In genomic region chr1:55216078-55216477, GRCh38 we compare ENCODE assay signal across 8 cellular contexts. TPM values are rescaled to one million over a fixed set of nuclear protein-coding genes. Genes with fewer than 3 reads are reported as not detected.
DNase-seq lines count a peak whose midpoint lies in the region; ATAC-seq and TF ChIP-seq lines count a peak whose summit lies in the region.

No MANE protein-coding gene starts in this region.

- 40 to 43% methylated on average over 10 of the region's 10 CpGs for WGBS in lower leg skin, 2 donors
- WGBS in upper lobe of left lung, 2 donors, result 34 to 36% methylated on average over 10 of the region's 10 CpGs

- no peak for TF ChIP-seq POLR2A in lower leg skin (IDR thresholded peaks at IDR 0.05)
- TF ChIP-seq POLR2A in upper lobe of left lung (IDR thresholded peaks at IDR 0.05), result no peak

- H3K27me3 ChIP-seq in ascending aorta, result no peaks in the 10 kb centered on the region
- no peaks in the 10 kb centered on the region for H3K27me3 ChIP-seq in upper lobe of left lung

- H3K36me3 ChIP-seq in ascending aorta (no peaks in the 10 kb centered on the region), upper lobe of left lung (no peaks in the 10 kb centered on the region)

- H3K36me3 Mint-ChIP-seq in activated naive CD4-positive, alpha-beta T cell treated with anti-CD3 and anti-CD28 coated beads, Interleukin-2, amount 50 U/mL, for 24 hours, result no peaks in the 10 kb centered on the region

- no peaks in the 10 kb centered on the region for H3K27me3 Mint-ChIP-seq in activated naive CD4-positive, alpha-beta T cell treated with anti-CD3 and anti-CD28 coated beads, Interleukin-2, amount 50 U/mL, for 24 hours

- H3K4me1 ChIP-seq in ascending aorta (peaks cover 3 to 17% of the 10 kb centered on the region in 2 donors), upper lobe of left lung (peaks cover 33 to 59% (median 44%) of the 10 kb centered on the region in 4 donors)

- TF ChIP-seq CTCF in ascending aorta (IDR thresholded peaks at IDR 0.05), result no peak
- TF ChIP-seq CTCF in lower leg skin (IDR thresholded peaks at IDR 0.05), result no peak
- TF ChIP-seq CTCF in upper lobe of left lung (IDR thresholded peaks at IDR 0.05), result no peak

- H3K4me3 Mint-ChIP-seq in activated naive CD4-positive, alpha-beta T cell treated with anti-CD3 and anti-CD28 coated beads, Interleukin-2, amount 50 U/mL, for 24 hours, result peak overlapping the region; percentile 99

- H3K4me3 ChIP-seq in ascending aorta (peak overlapping the region; percentile 82 to 93), lower leg skin (ENCODE audit: low read depth, poor library complexity, severe bottlenecking) (peak overlapping the region; percentile 79), upper lobe of left lung (peak overlapping the region; percentile 48 to 87 (median 77))

- H3K9me3 ChIP-seq in ascending aorta (no peaks in the 10 kb centered on the region), upper lobe of left lung (no peaks in the 10 kb centered on the region)

- DNase-seq in activated naive CD4-positive, alpha-beta T cell treated with Interleukin-2 at 50 U/mL for 16 hours, result no peak
- no peak for DNase-seq in ascending aorta (ENCODE audit: low spot score in 2 of 2)
- no peak for DNase-seq in lower leg skin (ENCODE audit: low spot score in 2 of 2)
- DNase-seq in upper lobe of left lung, result no peak
- no peak for DNase-seq in effector CD4-positive, alpha-beta T cell
- DNase-seq in kidney glomerular epithelial cell (lab: John Stamatoyannopoulos, UW), result no peak
- no peak for DNase-seq in NK-92 (lab: John Stamatoyannopoulos, UW; ENCODE audit: unreplicated experiment)

- TF ChIP-seq EP300 in upper lobe of left lung (IDR thresholded peaks at IDR 0.05), result no peak

- H3K4me1 Mint-ChIP-seq in activated naive CD4-positive, alpha-beta T cell treated with anti-CD3 and anti-CD28 coated beads, Interleukin-2, amount 50 U/mL, for 24 hours, result peaks cover 68% of the 10 kb centered on the region

- no peaks in the 10 kb centered on the region for H3K9me3 Mint-ChIP-seq in activated naive CD4-positive, alpha-beta T cell treated with anti-CD3 and anti-CD28 coated beads, Interleukin-2, amount 50 U/mL, for 24 hours

- H3K27ac ChIP-seq in ascending aorta (peak overlapping the region; percentile 95 to 99), upper lobe of left lung (peak overlapping the region; percentile 93 to 98 (median 96))

- no peak for ATAC-seq in upper lobe of left lung (ENCODE audit: low FRiP score in 2 of 2)

- peak overlapping the region; percentile 100 for H3K27ac Mint-ChIP-seq in activated naive CD4-positive, alpha-beta T cell treated with anti-CD3 and anti-CD28 coated beads, Interleukin-2, amount 50 U/mL, for 24 hours

- intact Hi-C loops in ascending aorta (cut with DNase I), result loop anchor here (5.0 to 10.0 kb wide), 3 partner anchors 74 to 1429 kb away; partner anchors contain the start of gene PRKAA2
- intact Hi-C loops in lower leg skin (cut with DNase I; ENCODE audit: low total_unique reads), result no loop called here

RNA-seq across cellular contexts. Expression of gene USP24, which starts 0.9 kb away (rescaled TPM):
- 11.2 TPM for total RNA-seq in ascending aorta
- 10 to 100 TPM; 20.9 to 58.6 (median 40.5) TPM for total RNA-seq in lower leg skin
- 10 to 100 TPM; 31.9 to 57.6 (median 41.9) TPM for total RNA-seq in upper lobe of left lung
